Comparison of ENCODE assay signal across 9 cellular contexts in the genomic region with DNA sequence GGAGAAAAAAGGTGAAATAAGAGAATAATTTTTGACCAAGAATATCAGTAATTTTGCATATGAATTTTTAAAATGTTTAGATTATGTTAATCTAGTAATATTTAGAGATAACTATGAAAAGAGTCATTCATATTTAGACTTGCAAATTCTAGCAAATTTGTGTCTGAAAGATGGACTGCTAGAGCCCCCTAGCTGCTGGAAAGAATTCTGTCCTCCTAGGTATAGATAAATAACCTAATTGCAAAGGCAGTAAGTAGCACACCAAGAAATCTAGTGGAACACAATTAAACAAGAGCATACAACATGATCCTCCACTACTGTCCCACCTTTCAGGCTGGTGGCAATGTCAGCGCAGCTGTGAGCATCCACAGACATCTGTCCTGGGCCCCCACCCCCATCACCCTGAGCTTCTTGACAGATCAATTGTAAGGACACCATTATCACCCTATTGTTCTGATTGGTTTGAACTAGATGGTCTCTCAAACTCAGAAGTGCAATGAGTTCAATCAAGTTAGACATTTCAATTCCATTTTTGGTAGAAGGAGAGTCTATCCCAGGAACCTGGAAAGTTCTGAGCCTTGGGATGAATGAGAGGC. TPM values are rescaled to one million over a fixed set of nuclear protein-coding genes. Genes with fewer than 3 reads are reported as not detected.
DNase-seq lines count a peak whose midpoint lies in the region; ATAC-seq and TF ChIP-seq lines count a peak whose summit lies in the region.
"Had no signal": no experiment of that assay in that cellular context is flagged by ENCODE, and none has a peak within 500 bp of the region (broad histone marks: within the 10 kb centered on the region; RNA-seq: fewer than 3 reads in every experiment).

No MANE protein-coding gene starts in this region.

- peaks cover 0 to 2% (median 0%) of the 10 kb centered on the region in 7 donors for H3K4me1 Mint-ChIP-seq in naive thymus-derived CD4-positive, alpha-beta T cell

- peak; percentile 79 for ATAC-seq in sciatic nerve
- no peak for ATAC-seq in naive thymus-derived CD4-positive, alpha-beta T cell

- H3K9me3 Mint-ChIP-seq in naive thymus-derived CD4-positive, alpha-beta T cell, result peaks cover 0 to 8% (median 0%) of the 10 kb centered on the region in 11 donors
- H3K9me3 Mint-ChIP-seq: T-helper 1 cell treated with Interleukin-12 subunit alpha and Interleukin-12 subunit beta and Interleukin-4 antibody, amounts not matched to agents 30 μg/mL and 1 μg/mL, for 36 hours had no signal

- H3K4me1 ChIP-seq in KMS-11 (ENCODE audit: low read depth, poor library complexity, severe bottlenecking), result peaks cover 21% of the 10 kb centered on the region
- H3K4me1 ChIP-seq in naive thymus-derived CD4-positive, alpha-beta T cell (ENCODE audit: control insufficient read depth in 2 of 2, insufficient read depth in 2 of 2, low read length in 2 of 2), result no peaks in the 10 kb centered on the region

- peaks cover 0 to 5% (median 0%) of the 10 kb centered on the region in 5 donors for H3K36me3 Mint-ChIP-seq in naive thymus-derived CD4-positive, alpha-beta T cell

- H3K9me3 ChIP-seq in naive thymus-derived CD4-positive, alpha-beta T cell (ENCODE audit: control insufficient read depth in 2 of 3, low read length in 3 of 3), result no peaks in the 10 kb centered on the region

- peak; percentile 46 for TF ChIP-seq CTCF in GM12872 (IDR thresholded peaks at IDR 0.05; ENCODE audit: insufficient read depth, low read depth, low read length)
- peak; percentile 80 for TF ChIP-seq CTCF in KMS-11 (conservative IDR thresholded peaks at IDR 0.05; ENCODE audit: low read depth, low read length)

- intact Hi-C loops in sciatic nerve (cut with DNase I), result loop anchor here (10.0 kb wide), 1 partner anchor 463 kb away; no protein-coding TSS in a partner anchor
- intact Hi-C loops in naive thymus-derived CD4-positive, alpha-beta T cell (cut with micrococcal nuclease), result loop anchor here in 1 of 2 donors (5.0 kb wide), 3 partner anchors 581 to 1116 kb away; no protein-coding TSS in a partner anchor

- peak; percentile 44 for DNase-seq in SW480 (ENCODE audit: low spot score)
- peak; percentile 46 for DNase-seq in foreskin melanocyte
- no peak for DNase-seq in sciatic nerve (ENCODE audit: low spot score)
- no peak for DNase-seq in stimulated activated CD4-positive, alpha-beta T cell treated with anti-CD3 and anti-CD28 coated beads, Interleukin-2, amount 100 ng/mL, for 48 hours
- DNase-seq in stimulated activated CD4-positive, alpha-beta T cell treated with anti-CD3 and anti-CD28 coated beads, Interleukin-2, amount 100 ng/mL, for 24 hours, result no peak
- no peak for DNase-seq in naive thymus-derived CD4-positive, alpha-beta T cell

- no peaks in the 10 kb centered on the region for H3K79me2 ChIP-seq in KMS-11 (ENCODE audit: insufficient read depth, low read depth)

- H2AFZ ChIP-seq in KMS-11 (ENCODE audit: low read depth), result no peak overlapping the region

- no peak overlapping the region for H3K4me3 Mint-ChIP-seq in naive thymus-derived CD4-positive, alpha-beta T cell
- H3K4me3 Mint-ChIP-seq: T-helper 1 cell treated with Interleukin-12 subunit alpha and Interleukin-12 subunit beta and Interleukin-4 antibody, amounts not matched to agents 30 μg/mL and 1 μg/mL, for 36 hours had no signal

- H3K4me2 ChIP-seq in KMS-11, result peak overlapping the region; percentile 93

- no peaks in the 10 kb centered on the region for H4K20me1 ChIP-seq in KMS-11 (ENCODE audit: insufficient read depth)

- H3K4me3 ChIP-seq in KMS-11 (IDR thresholded peaks at IDR 0.05; ENCODE audit: insufficient read depth, low read depth, low read length), result no peak overlapping the region
- no peak overlapping the region for H3K4me3 ChIP-seq in naive thymus-derived CD4-positive, alpha-beta T cell (ENCODE audit: low read length)

- no peaks in the 10 kb centered on the region for H3K36me3 ChIP-seq in KMS-11 (ENCODE audit: insufficient read depth)
- no peaks in the 10 kb centered on the region for H3K36me3 ChIP-seq in naive thymus-derived CD4-positive, alpha-beta T cell (ENCODE audit: control insufficient read depth in 2 of 3, insufficient read depth in 3 of 3, low read length in 3 of 3)

- no peaks in the 10 kb centered on the region for H3K27me3 ChIP-seq in KMS-11 (ENCODE audit: insufficient read depth, low read depth)
- no peaks in the 10 kb centered on the region for H3K27me3 ChIP-seq in naive thymus-derived CD4-positive, alpha-beta T cell (ENCODE audit: control insufficient read depth in 2 of 2, insufficient read depth in 2 of 2, low read length in 2 of 2)

- H3K27ac ChIP-seq in KMS-11, result no peak overlapping the region
- no peak overlapping the region for H3K27ac ChIP-seq in naive thymus-derived CD4-positive, alpha-beta T cell (ENCODE audit: low read depth, low read length)

- peaks cover 0 to 16% (median 6%) of the 10 kb centered on the region in 5 donors for H3K27me3 Mint-ChIP-seq in naive thymus-derived CD4-positive, alpha-beta T cell

- no peak overlapping the region for H3K27ac Mint-ChIP-seq in naive thymus-derived CD4-positive, alpha-beta T cell
- H3K27ac Mint-ChIP-seq: T-helper 1 cell treated with Interleukin-12 subunit alpha and Interleukin-12 subunit beta and Interleukin-4 antibody, amounts not matched to agents 30 μg/mL and 1 μg/mL, for 36 hours had no signal

- no peak overlapping the region for H3K9ac ChIP-seq in KMS-11

- POLR2A ChIA-PET in naive thymus-derived CD4-positive, alpha-beta T cell (lab: Charles Lee), result no interaction called here

- CTCF ChIA-PET in naive thymus-derived CD4-positive, alpha-beta T cell (lab: Charles Lee), result no interaction called here

RNA-seq across cellular contexts. Expression of gene GFRA1, which starts 15.0 kb away (rescaled TPM):
- 65.8 TPM for total RNA-seq in sciatic nerve
- total RNA-seq in naive thymus-derived CD4-positive, alpha-beta T cell, result not detected
- not detected for polyA plus RNA-seq in naive thymus-derived CD4-positive, alpha-beta T cell

RNA-seq across cellular contexts. Expression of gene CCDC172, which starts 36.2 kb away (rescaled TPM):
- not detected for total RNA-seq in sciatic nerve
- not detected for total RNA-seq in naive thymus-derived CD4-positive, alpha-beta T cell
- polyA plus RNA-seq in naive thymus-derived CD4-positive, alpha-beta T cell, result not detected

Comparison
In these comparisons a context has a peak if more than half of its experiments do, and no peak if none do; other contexts are left out.
1. DNase-seq: peak in SW480 (single experiment) and foreskin melanocyte (single experiment); none in sciatic nerve (single experiment), stimulated activated CD4-positive, alpha-beta T cell treated with anti-CD3 and anti-CD28 coated beads, Interleukin-2, amount 100 ng/mL, for 48 hours (0 of 2), stimulated activated CD4-positive, alpha-beta T cell treated with anti-CD3 and anti-CD28 coated beads, Interleukin-2, amount 100 ng/mL, for 24 hours (0 of 2) and naive thymus-derived CD4-positive, alpha-beta T cell (0 of 9).
2. RNA of gene GFRA1, which starts 15.0 kb away (total RNA-seq): 65.8 TPM in sciatic nerve (single experiment); not detected in naive thymus-derived CD4-positive, alpha-beta T cell; every median in the first group is over 10 times any median in the second.